9 cellular contexts compared by ENCODE assay signal in genomic region chr20:31543966-31544598, GRCh38. TPM values are rescaled to one million over a fixed set of nuclear protein-coding genes. Genes with fewer than 3 reads are reported as not detected.
A peak's percentile ranks its signal among the peaks of the same experiment; 100 is the strongest.
DNase-seq lines count a peak whose midpoint lies in the region; TF ChIP-seq lines count a peak whose summit lies in the region.
"Had no signal": no experiment of that assay in that cellular context is flagged by ENCODE, and none has a peak within 500 bp of the region (broad histone marks: within the 10 kb centered on the region; RNA-seq: fewer than 3 reads in every experiment).

No MANE protein-coding gene starts in this region.

- H3K4me3 ChIP-seq in SK-N-MC = no peak overlapping the region

- no peak overlapping the region for H3K4me3 Mint-ChIP-seq in progenitor cell of endocrine pancreas (ENCODE audit: low read depth)

- H3K27me3 Mint-ChIP-seq in progenitor cell of endocrine pancreas = no peaks in the 10 kb centered on the region

- DNase-seq in EH (ENCODE audit: low read depth) (peak; percentile 99), SK-N-MC (ENCODE audit: low read depth, low spot score) (no peak), fibroblast of gingiva (ENCODE audit: low read depth) (peak; percentile 95), progenitor cell of endocrine pancreas (ENCODE audit: low spot score, unreplicated experiment) (no peak), head of caudate nucleus (no peak), HEK293T (ENCODE audit: extremely low spot score) (no peak), NCI-H2029 (lab: John Stamatoyannopoulos, UW) (no peak), MV-4-11 (lab: John Stamatoyannopoulos, UW) (no peak)
- DNase-seq: activated CD4-positive, alpha-beta T cell treated with anti-CD3 and anti-CD28 coated beads for 4 hours had no signal

- H3K9me3 ChIP-seq in SK-N-MC (ENCODE audit: low read depth, low read length) = no peaks in the 10 kb centered on the region

- CTCF ChIA-PET in HEK293T (lab: Yijun Ruan, JAX) = interaction anchor here (0.9 kb wide), 1 partner anchor 13 kb away, joined by 3 read pairs; no protein-coding TSS in a partner anchor

- peak overlapping the region; percentile 12 for H3K9ac ChIP-seq in SK-N-MC (ENCODE audit: insufficient read length)

- POLR2A ChIA-PET in HEK293T (lab: Yijun Ruan, JAX) = interaction anchor here (1.1 kb wide), 1 partner anchor 61 kb away, joined by 3 read pairs; the partner anchor contains the start of gene ID1

- intact Hi-C loops in head of caudate nucleus (cut with DNase I) = no loop called here

- H3K4me1 Mint-ChIP-seq in progenitor cell of endocrine pancreas (ENCODE audit: low read depth) = peaks cover 6% of the 10 kb centered on the region

- no peaks in the 10 kb centered on the region for H3K9me3 Mint-ChIP-seq in progenitor cell of endocrine pancreas (ENCODE audit: low read depth)

- TF ChIP-seq CTCF in progenitor cell of endocrine pancreas (IDR thresholded peaks at IDR 0.05; ENCODE audit: unreplicated experiment) = no peak

- peak overlapping the region; percentile 81 for H3K27ac ChIP-seq in SK-N-MC

- H3K27ac Mint-ChIP-seq in progenitor cell of endocrine pancreas = peak overlapping the region; percentile 85

- H3K36me3 ChIP-seq in SK-N-MC (ENCODE audit: insufficient read depth, low read length) = peaks cover 35% of the 10 kb centered on the region

- peaks cover 23% of the 10 kb centered on the region for H3K36me3 Mint-ChIP-seq in progenitor cell of endocrine pancreas (ENCODE audit: insufficient read depth)

TF ChIP-seq in HEK293T, 16 proteins besides CTCF, POLR2A, EP300 and RAD21:
- TF ChIP-seq LEF1 (IDR thresholded peaks at IDR 0.05; ENCODE audit: borderline replicate concordance) = no peak
- no peak for TF ChIP-seq ARNT (IDR thresholded peaks at IDR 0.05)
- TF ChIP-seq HDGF (IDR thresholded peaks at IDR 0.05; ENCODE audit: borderline replicate concordance) = no peak
- TF ChIP-seq FOXK2 (IDR thresholded peaks at IDR 0.05) = no peak
- TF ChIP-seq PKNOX1 (IDR thresholded peaks at IDR 0.05) = no peak
- TF ChIP-seq FOXA1 (IDR thresholded peaks at IDR 0.05) = no peak
- no peak for TF ChIP-seq CTBP1 (IDR thresholded peaks at IDR 0.05; ENCODE audit: borderline replicate concordance)
- TF ChIP-seq NFRKB (IDR thresholded peaks at IDR 0.05) = no peak
- no peak for TF ChIP-seq FOXM1 (IDR thresholded peaks at IDR 0.05; ENCODE audit: borderline replicate concordance)
- TF ChIP-seq SP1 (IDR thresholded peaks at IDR 0.05) = no peak
- TF ChIP-seq ZNF384 (IDR thresholded peaks at IDR 0.05) = no peak
- TF ChIP-seq L3MBTL2 (conservative IDR thresholded peaks at IDR 0.05) = no peak
- TF ChIP-seq SUZ12 (IDR thresholded peaks at IDR 0.05) = no peak
- no peak for TF ChIP-seq ELF4 (IDR thresholded peaks at IDR 0.05)
- no peak for TF ChIP-seq BHLHE40 (IDR thresholded peaks at IDR 0.05; ENCODE audit: borderline replicate concordance)
- no peak for TF ChIP-seq TARDBP (IDR thresholded peaks at IDR 0.05)

RNA-seq across cellular contexts. Expression of gene HM13, which starts 29.8 kb away (rescaled TPM):
- total RNA-seq in progenitor cell of endocrine pancreas = 211 and 217 TPM in 2 replicates

Comparison
In these comparisons a context has a peak if more than half of its experiments do, and no peak if none do; other contexts are left out.
1. DNase-seq: peak in EH (single experiment) and fibroblast of gingiva (single experiment); none in SK-N-MC (single experiment), progenitor cell of endocrine pancreas (single experiment), head of caudate nucleus (0 of 42), HEK293T (single experiment), NCI-H2029 (single experiment) and MV-4-11 (single experiment).